Comparison of ENCODE assay signal across 19 cellular contexts in genomic region chr12:130707571-130707891, GRCh38. TPM values are rescaled to one million over a fixed set of nuclear protein-coding genes. Genes with fewer than 3 reads are reported as not detected.
A peak's percentile ranks its signal among the peaks of the same experiment; 100 is the strongest.
DNase-seq lines count a peak whose midpoint lies in the region; ATAC-seq and TF ChIP-seq lines count a peak whose summit lies in the region.
"Had no signal": no experiment of that assay in that cellular context is flagged by ENCODE, and none has a peak within 500 bp of the region (broad histone marks: within the 10 kb centered on the region; RNA-seq: fewer than 3 reads in every experiment).

No MANE protein-coding gene starts in this region.

- WGBS in endodermal cell (ENCODE audit: insufficient coverage in 1 of 2, insufficient read length in 1 of 2), 2 experiments: 90 to 94% methylated on average over 3 to 8 of the region's 8 CpGs
- WGBS in stomach, 5 donors: 81 to 88% (median 85%) methylated on average over 8 of the region's 8 CpGs

- TF ChIP-seq POLR2A in stomach (IDR thresholded peaks at IDR 0.05): no peak

- H3K27me3 ChIP-seq in WERI-Rb-1 (ENCODE audit: insufficient read depth, low read depth, severe bottlenecking) (no peaks in the 10 kb centered on the region), endodermal cell (ENCODE audit: control insufficient read depth, insufficient read depth, low read length, poor library complexity, severe bottlenecking) (peaks cover 6% of the 10 kb centered on the region), stomach (peaks cover 0 to 82% (median 0%) of the 10 kb centered on the region in 3 donors)
- H3K27me3 ChIP-seq: BE2C had no signal

- H3K9ac ChIP-seq in endodermal cell (ENCODE audit: extremely low read depth, low read length, poor library complexity, severe bottlenecking): no peak overlapping the region

- peak; percentile 5 for DNase-seq in WERI-Rb-1
- peak; percentile 39 for DNase-seq in endodermal cell
- DNase-seq in mesenteric fat pad (ENCODE audit: low spot score): peak; percentile 49
- peak; percentile 13 for DNase-seq in stomach
- no peak for DNase-seq in cerebellum (ENCODE audit: low spot score)
- DNase-seq in NCI-H82 (lab: John Stamatoyannopoulos, UW): no peak
- DNase-seq: BE2C; C1 segment of cervical spinal cord; CD4-positive, CD25-positive, alpha-beta regulatory T cell; CD8-positive, alpha-beta memory T cell; COR-L47; DMS 273 treated with DMSO at 0.1 percent for 48 hours; DMS53; DND-41; EL had no signal

- H3K4me1 ChIP-seq in endodermal cell (ENCODE audit: control insufficient read depth, insufficient read depth, low read length) (no peaks in the 10 kb centered on the region), stomach (no peaks in the 10 kb centered on the region)
- H3K4me1 ChIP-seq: HAP-1 had no signal

- intact Hi-C loops in stomach (cut with DNase I; ENCODE audit: low total_unique reads): no loop called here

- H3K36me3 Mint-ChIP-seq in endodermal cell (ENCODE audit: low read depth): no peaks in the 10 kb centered on the region
- H3K36me3 Mint-ChIP-seq: CD4-positive, CD25-positive, alpha-beta regulatory T cell; CD8-positive, alpha-beta memory T cell had no signal

- no peak for TF ChIP-seq EP300 in stomach (IDR thresholded peaks at IDR 0.05)

- no peak overlapping the region for H3K4me3 Mint-ChIP-seq in endodermal cell
- H3K4me3 Mint-ChIP-seq: CD4-positive, CD25-positive, alpha-beta regulatory T cell; CD8-positive, alpha-beta memory T cell had no signal

- ATAC-seq in GM19397 (IDR thresholded peaks at IDR 0.05; ENCODE audit: unreplicated experiment): no peak
- ATAC-seq: GM12878 had no signal

- H3K27ac ChIP-seq in WERI-Rb-1: no peak overlapping the region
- no peak overlapping the region for H3K27ac ChIP-seq in endodermal cell (ENCODE audit: low read depth, low read length)
- H3K27ac ChIP-seq in stomach: no peak overlapping the region

- TF ChIP-seq CTCF in WERI-Rb-1 (IDR thresholded peaks at IDR 0.05; ENCODE audit: low read depth, low read length) (no peak), endodermal cell (conservative IDR thresholded peaks at IDR 0.05) (no peak), stomach (IDR thresholded peaks at IDR 0.05) (no peak)

- peaks cover 10% of the 10 kb centered on the region for H3K27me3 Mint-ChIP-seq in endodermal cell (ENCODE audit: insufficient read depth)

- no peaks in the 10 kb centered on the region for H3K4me1 Mint-ChIP-seq in endodermal cell
- H3K4me1 Mint-ChIP-seq: CD8-positive, alpha-beta memory T cell had no signal

- H3K4me3 ChIP-seq in WERI-Rb-1 (ENCODE audit: low read depth, low read length) (no peak overlapping the region), endodermal cell (ENCODE audit: low read length) (no peak overlapping the region), stomach (no peak overlapping the region)
- H3K4me3 ChIP-seq: GM12878, HAP-1 had no signal

- H3K9me3 Mint-ChIP-seq in endodermal cell: no peaks in the 10 kb centered on the region

- H3K9me3 ChIP-seq in WERI-Rb-1 (ENCODE audit: severe bottlenecking): no peaks in the 10 kb centered on the region
- H3K9me3 ChIP-seq in endodermal cell (ENCODE audit: control insufficient read depth, low read length): no peaks in the 10 kb centered on the region
- no peaks in the 10 kb centered on the region for H3K9me3 ChIP-seq in stomach
- H3K9me3 ChIP-seq: BE2C, HAP-1 had no signal

- no peaks in the 10 kb centered on the region; the same call in 1 of the 2 replicates for H3K36me3 ChIP-seq in WERI-Rb-1
- H3K36me3 ChIP-seq in endodermal cell (ENCODE audit: control insufficient read depth, insufficient read depth, low read length): no peaks in the 10 kb centered on the region
- H3K36me3 ChIP-seq in stomach: no peaks in the 10 kb centered on the region
- H3K36me3 ChIP-seq: HAP-1 had no signal

- no peak overlapping the region for H3K27ac Mint-ChIP-seq in endodermal cell
- H3K27ac Mint-ChIP-seq: CD4-positive, CD25-positive, alpha-beta regulatory T cell; CD8-positive, alpha-beta memory T cell had no signal

RNA-seq across cellular contexts. Expression of gene RIMBP2, which starts 8.6 kb away (rescaled TPM):
- 1 to 10 TPM in 1 of 2 donors, under 1 TPM in 1; 0.13 to 3.4 TPM for total RNA-seq in endodermal cell
- 8.4 TPM for polyA plus RNA-seq in endodermal cell (2013, experiment 1 of 2)
- polyA plus RNA-seq in endodermal cell (2013, experiment 2 of 2): 11.0 TPM
- total RNA-seq in mesenteric fat pad: 1.1 TPM
- total RNA-seq in stomach: 10 to 100 TPM in 3 of 5 donors, 1 to 10 TPM in 2; 3.7 to 44.6 (median 11.4) TPM
- polyA plus RNA-seq in stomach: 1 to 10 TPM in 2 of 3 donors, under 1 TPM in 1; 0.75 to 2.1 (median 1.5) TPM
- total RNA-seq in cerebellum: 14.5 TPM
- total RNA-seq: A172; CD4-positive, CD25-positive, alpha-beta regulatory T cell; CD8-positive, alpha-beta memory T cell had no signal
- polyA plus RNA-seq: CD4-positive, CD25-positive, alpha-beta regulatory T cell; CD8-positive, alpha-beta memory T cell had no signal

Comparison
In these comparisons a context has a peak if more than half of its experiments do, and no peak if none do; other contexts are left out.
1. DNase-seq: peak in WERI-Rb-1 (single experiment), endodermal cell (single experiment), mesenteric fat pad (single experiment) and stomach (single experiment); none in cerebellum (single experiment) and NCI-H82 (single experiment).